In the genomic region with DNA sequence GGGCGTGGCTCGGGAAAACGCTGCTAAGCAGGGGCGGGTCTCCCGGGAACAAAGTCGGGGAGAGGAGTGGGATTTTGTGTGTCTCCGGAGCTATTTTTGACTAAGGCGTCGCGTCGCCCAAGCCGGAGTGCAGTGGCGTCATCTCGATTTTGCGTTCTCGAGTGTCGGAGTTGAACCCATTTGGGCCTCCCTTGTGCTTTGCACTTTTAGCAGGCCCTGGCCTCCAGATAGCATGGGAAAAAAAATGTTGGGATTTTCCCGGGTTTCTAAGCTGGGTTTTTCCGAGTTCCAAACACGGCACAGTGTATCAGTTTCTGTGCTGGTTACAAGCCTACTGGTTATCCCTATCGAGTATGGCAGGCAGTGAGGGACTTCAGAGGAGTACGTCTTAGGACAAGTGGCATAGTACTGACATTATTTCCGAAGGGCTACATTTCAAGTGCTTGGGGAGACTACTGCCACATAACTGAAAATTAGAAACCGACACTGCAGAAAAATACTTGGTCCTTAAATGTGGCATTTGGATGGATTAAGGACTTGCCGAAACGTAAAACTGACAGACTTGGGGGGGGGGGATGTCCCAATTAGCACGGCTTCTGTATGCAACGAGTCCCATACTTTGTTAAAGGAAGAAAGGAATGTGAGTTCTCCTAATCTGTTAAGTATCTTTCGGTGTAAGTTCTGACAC, we compare ENCODE assay signal across 1 cellular context.
A peak's percentile ranks its signal among the peaks of the same experiment; 100 is the strongest.
TF ChIP-seq lines count a peak whose summit lies in the region.

No MANE protein-coding gene starts in this region.

TF ChIP-seq in HepG2, 621 proteins besides CTCF, POLR2A, EP300 and RAD21 (continued from another document and continues in another):
- TF ChIP-seq, protein P1, sequence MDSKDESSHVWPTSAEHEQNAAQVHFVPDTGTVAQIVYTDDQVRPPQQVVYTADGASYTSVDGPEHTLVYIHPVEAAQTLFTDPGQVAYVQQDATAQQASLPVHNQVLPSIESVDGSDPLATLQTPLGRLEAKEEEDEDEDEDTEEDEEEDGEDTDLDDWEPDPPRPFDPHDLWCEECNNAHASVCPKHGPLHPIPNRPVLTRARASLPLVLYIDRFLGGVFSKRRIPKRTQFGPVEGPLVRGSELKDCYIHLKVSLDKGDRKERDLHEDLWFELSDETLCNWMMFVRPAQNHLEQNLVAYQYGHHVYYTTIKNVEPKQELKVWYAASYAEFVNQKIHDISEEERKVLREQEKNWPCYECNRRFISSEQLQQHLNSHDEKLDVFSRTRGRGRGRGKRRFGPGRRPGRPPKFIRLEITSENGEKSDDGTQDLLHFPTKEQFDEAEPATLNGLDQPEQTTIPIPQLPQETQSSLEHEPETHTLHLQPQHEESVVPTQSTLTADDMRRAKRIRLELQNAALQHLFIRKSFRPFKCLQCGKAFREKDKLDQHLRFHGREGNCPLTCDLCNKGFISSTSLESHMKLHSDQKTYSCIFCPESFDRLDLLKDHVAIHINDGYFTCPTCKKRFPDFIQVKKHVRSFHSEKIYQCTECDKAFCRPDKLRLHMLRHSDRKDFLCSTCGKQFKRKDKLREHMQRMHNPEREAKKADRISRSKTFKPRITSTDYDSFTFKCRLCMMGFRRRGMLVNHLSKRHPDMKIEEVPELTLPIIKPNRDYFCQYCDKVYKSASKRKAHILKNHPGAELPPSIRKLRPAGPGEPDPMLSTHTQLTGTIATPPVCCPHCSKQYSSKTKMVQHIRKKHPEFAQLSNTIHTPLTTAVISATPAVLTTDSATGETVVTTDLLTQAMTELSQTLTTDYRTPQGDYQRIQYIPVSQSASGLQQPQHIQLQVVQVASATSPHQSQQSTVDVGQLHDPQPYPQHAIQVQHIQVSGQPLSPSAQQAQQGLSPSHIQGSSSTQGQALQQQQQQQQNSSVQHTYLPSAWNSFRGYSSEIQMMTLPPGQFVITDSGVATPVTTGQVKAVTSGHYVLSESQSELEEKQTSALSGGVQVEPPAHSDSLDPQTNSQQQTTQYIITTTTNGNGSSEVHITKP (CRISPR knock-in tag; IDR thresholded peaks at IDR 0.05; ENCODE audit: low read depth), result no peak
- no peak for TF ChIP-seq ZKSCAN5 (CRISPR knock-in tag; IDR thresholded peaks at IDR 0.05)
- no peak for TF ChIP-seq ZNF792 (CRISPR knock-in tag; IDR thresholded peaks at IDR 0.05)
- no peak for TF ChIP-seq MTF2 (CRISPR knock-in tag; IDR thresholded peaks at IDR 0.05; ENCODE audit: borderline replicate concordance)
- no peak for TF ChIP-seq RNF2 (conservative IDR thresholded peaks at IDR 0.05; ENCODE audit: low read depth)
- no peak; the same call in 1 of the 2 replicates for TF ChIP-seq GABPB1 (CRISPR knock-in tag; IDR thresholded peaks at IDR 0.05)
- TF ChIP-seq RFX5 (IDR thresholded peaks at IDR 0.05; ENCODE audit: low read depth, low read length), result 0 out of 2 replicates have a peak, but pooled peaks have one; percentile 10
- no peak for TF ChIP-seq TSC22D2 (CRISPR knock-in tag; IDR thresholded peaks at IDR 0.05; ENCODE audit: borderline replicate concordance)
- TF ChIP-seq HES4 (CRISPR knock-in tag; IDR thresholded peaks at IDR 0.05; ENCODE audit: borderline replicate concordance), result no peak
- peak; percentile 34 for TF ChIP-seq ZNF777 (CRISPR knock-in tag; IDR thresholded peaks at IDR 0.05)
- no peak for TF ChIP-seq MIER2 (CRISPR knock-in tag; IDR thresholded peaks at IDR 0.05)
- TF ChIP-seq, protein P2, sequence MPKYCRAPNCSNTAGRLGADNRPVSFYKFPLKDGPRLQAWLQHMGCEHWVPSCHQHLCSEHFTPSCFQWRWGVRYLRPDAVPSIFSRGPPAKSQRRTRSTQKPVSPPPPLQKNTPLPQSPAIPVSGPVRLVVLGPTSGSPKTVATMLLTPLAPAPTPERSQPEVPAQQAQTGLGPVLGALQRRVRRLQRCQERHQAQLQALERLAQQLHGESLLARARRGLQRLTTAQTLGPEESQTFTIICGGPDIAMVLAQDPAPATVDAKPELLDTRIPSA (CRISPR knock-in tag; IDR thresholded peaks at IDR 0.05; ENCODE audit: borderline replicate concordance), result 0 out of 2 replicates have a peak, but pooled peaks have one; percentile 40
- TF ChIP-seq DMTF1 (CRISPR knock-in tag; IDR thresholded peaks at IDR 0.05), result no peak
- no peak for TF ChIP-seq ZNF263 (CRISPR knock-in tag; IDR thresholded peaks at IDR 0.05)
- no peak for TF ChIP-seq MAFG (CRISPR knock-in tag; IDR thresholded peaks at IDR 0.05)
- no peak for TF ChIP-seq ZNF432 (CRISPR knock-in tag; IDR thresholded peaks at IDR 0.05; ENCODE audit: borderline replicate concordance)
- TF ChIP-seq GABPA (IDR thresholded peaks at IDR 0.05; ENCODE audit: low read depth, low read length), result no peak
- TF ChIP-seq GABPA (CRISPR knock-in tag; IDR thresholded peaks at IDR 0.05; ENCODE audit: low read depth), result no peak
- TF ChIP-seq, protein P3, sequence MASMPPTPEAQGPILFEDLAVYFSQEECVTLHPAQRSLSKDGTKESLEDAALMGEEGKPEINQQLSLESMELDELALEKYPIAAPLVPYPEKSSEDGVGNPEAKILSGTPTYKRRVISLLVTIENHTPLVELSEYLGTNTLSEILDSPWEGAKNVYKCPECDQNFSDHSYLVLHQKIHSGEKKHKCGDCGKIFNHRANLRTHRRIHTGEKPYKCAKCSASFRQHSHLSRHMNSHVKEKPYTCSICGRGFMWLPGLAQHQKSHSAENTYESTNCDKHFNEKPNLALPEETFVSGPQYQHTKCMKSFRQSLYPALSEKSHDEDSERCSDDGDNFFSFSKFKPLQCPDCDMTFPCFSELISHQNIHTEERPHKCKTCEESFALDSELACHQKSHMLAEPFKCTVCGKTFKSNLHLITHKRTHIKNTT (CRISPR knock-in tag; IDR thresholded peaks at IDR 0.05), result no peak
- TF ChIP-seq ZNF547 (CRISPR knock-in tag; IDR thresholded peaks at IDR 0.05), result no peak
- TF ChIP-seq ZNF235 (CRISPR knock-in tag; IDR thresholded peaks at IDR 0.05; ENCODE audit: borderline replicate concordance), result no peak
- no peak for TF ChIP-seq ZNF335 (CRISPR knock-in tag; IDR thresholded peaks at IDR 0.05)
- TF ChIP-seq, protein P4, sequence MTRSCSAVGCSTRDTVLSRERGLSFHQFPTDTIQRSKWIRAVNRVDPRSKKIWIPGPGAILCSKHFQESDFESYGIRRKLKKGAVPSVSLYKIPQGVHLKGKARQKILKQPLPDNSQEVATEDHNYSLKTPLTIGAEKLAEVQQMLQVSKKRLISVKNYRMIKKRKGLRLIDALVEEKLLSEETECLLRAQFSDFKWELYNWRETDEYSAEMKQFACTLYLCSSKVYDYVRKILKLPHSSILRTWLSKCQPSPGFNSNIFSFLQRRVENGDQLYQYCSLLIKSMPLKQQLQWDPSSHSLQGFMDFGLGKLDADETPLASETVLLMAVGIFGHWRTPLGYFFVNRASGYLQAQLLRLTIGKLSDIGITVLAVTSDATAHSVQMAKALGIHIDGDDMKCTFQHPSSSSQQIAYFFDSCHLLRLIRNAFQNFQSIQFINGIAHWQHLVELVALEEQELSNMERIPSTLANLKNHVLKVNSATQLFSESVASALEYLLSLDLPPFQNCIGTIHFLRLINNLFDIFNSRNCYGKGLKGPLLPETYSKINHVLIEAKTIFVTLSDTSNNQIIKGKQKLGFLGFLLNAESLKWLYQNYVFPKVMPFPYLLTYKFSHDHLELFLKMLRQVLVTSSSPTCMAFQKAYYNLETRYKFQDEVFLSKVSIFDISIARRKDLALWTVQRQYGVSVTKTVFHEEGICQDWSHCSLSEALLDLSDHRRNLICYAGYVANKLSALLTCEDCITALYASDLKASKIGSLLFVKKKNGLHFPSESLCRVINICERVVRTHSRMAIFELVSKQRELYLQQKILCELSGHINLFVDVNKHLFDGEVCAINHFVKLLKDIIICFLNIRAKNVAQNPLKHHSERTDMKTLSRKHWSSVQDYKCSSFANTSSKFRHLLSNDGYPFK (CRISPR knock-in tag; IDR thresholded peaks at IDR 0.05; ENCODE audit: borderline replicate concordance), result no peak
- TF ChIP-seq ESRRA (CRISPR knock-in tag; IDR thresholded peaks at IDR 0.05; ENCODE audit: low read depth), result no peak
- no peak for TF ChIP-seq ZNF670 (CRISPR knock-in tag; IDR thresholded peaks at IDR 0.05; ENCODE audit: borderline replicate concordance)
- peak; percentile 14; the same call in 1 of the 2 replicates for TF ChIP-seq REPIN1 (CRISPR knock-in tag; IDR thresholded peaks at IDR 0.05; ENCODE audit: borderline replicate concordance, low read depth)
- TF ChIP-seq, protein P5, sequence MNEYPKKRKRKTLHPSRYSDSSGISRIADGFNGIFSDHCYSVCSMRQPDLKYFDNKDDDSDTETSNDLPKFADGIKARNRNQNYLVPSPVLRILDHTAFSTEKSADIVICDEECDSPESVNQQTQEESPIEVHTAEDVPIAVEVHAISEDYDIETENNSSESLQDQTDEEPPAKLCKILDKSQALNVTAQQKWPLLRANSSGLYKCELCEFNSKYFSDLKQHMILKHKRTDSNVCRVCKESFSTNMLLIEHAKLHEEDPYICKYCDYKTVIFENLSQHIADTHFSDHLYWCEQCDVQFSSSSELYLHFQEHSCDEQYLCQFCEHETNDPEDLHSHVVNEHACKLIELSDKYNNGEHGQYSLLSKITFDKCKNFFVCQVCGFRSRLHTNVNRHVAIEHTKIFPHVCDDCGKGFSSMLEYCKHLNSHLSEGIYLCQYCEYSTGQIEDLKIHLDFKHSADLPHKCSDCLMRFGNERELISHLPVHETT (CRISPR knock-in tag; conservative IDR thresholded peaks at IDR 0.05), result 0 out of 2 replicates have a peak, but pooled peaks have one; percentile 10
- no peak for TF ChIP-seq ZNF773 (CRISPR knock-in tag; IDR thresholded peaks at IDR 0.05; ENCODE audit: borderline replicate concordance)
- TF ChIP-seq, protein P6, sequence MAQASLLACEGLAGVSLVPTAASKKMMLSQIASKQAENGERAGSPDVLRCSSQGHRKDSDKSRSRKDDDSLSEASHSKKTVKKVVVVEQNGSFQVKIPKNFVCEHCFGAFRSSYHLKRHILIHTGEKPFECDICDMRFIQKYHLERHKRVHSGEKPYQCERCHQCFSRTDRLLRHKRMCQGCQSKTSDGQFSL (CRISPR knock-in tag; IDR thresholded peaks at IDR 0.05), result peak; percentile 94
- TF ChIP-seq, protein P7, sequence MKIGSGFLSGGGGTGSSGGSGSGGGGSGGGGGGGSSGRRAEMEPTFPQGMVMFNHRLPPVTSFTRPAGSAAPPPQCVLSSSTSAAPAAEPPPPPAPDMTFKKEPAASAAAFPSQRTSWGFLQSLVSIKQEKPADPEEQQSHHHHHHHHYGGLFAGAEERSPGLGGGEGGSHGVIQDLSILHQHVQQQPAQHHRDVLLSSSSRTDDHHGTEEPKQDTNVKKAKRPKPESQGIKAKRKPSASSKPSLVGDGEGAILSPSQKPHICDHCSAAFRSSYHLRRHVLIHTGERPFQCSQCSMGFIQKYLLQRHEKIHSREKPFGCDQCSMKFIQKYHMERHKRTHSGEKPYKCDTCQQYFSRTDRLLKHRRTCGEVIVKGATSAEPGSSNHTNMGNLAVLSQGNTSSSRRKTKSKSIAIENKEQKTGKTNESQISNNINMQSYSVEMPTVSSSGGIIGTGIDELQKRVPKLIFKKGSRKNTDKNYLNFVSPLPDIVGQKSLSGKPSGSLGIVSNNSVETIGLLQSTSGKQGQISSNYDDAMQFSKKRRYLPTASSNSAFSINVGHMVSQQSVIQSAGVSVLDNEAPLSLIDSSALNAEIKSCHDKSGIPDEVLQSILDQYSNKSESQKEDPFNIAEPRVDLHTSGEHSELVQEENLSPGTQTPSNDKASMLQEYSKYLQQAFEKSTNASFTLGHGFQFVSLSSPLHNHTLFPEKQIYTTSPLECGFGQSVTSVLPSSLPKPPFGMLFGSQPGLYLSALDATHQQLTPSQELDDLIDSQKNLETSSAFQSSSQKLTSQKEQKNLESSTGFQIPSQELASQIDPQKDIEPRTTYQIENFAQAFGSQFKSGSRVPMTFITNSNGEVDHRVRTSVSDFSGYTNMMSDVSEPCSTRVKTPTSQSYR (CRISPR knock-in tag; IDR thresholded peaks at IDR 0.05; ENCODE audit: borderline replicate concordance), result 0 out of 2 replicates have a peak, but pooled peaks have one; percentile 9
- TF ChIP-seq ZFP41 (CRISPR knock-in tag; IDR thresholded peaks at IDR 0.05; ENCODE audit: borderline replicate concordance), result no peak; the same call in 1 of the 2 replicates
- TF ChIP-seq, protein P8, sequence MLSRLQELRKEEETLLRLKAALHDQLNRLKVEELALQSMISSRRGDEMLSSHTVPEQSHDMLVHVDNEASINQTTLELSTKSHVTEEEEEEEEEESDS (CRISPR knock-in tag; IDR thresholded peaks at IDR 0.05; ENCODE audit: borderline replicate concordance), result no peak; the same call in 1 of the 2 replicates
- TF ChIP-seq MIXL1 (CRISPR knock-in tag; IDR thresholded peaks at IDR 0.05), result 0 out of 2 replicates have a peak, but pooled peaks have one; percentile 12
- TF ChIP-seq LRRFIP1 (CRISPR knock-in tag; conservative IDR thresholded peaks at IDR 0.05), result no peak
- no peak for TF ChIP-seq PTBP1 (IDR thresholded peaks at IDR 0.05; ENCODE audit: low read depth, low read length, poor library complexity, severe bottlenecking)
